10 cellular contexts compared by ENCODE assay signal in genomic region chr5:124660229-124661093, GRCh38.
DNase-seq lines count a peak whose midpoint lies in the region; FAIRE-seq and TF ChIP-seq lines count a peak whose summit lies in the region.
"Had no signal": no experiment of that assay in that cellular context is flagged by ENCODE, and none has a peak within 500 bp of the region (broad histone marks: within the 10 kb centered on the region; RNA-seq: fewer than 3 reads in every experiment).

No MANE protein-coding gene starts in this region.

- H3K36me3 ChIP-seq in HUES64 (ENCODE audit: insufficient read depth, low read length) (no peaks in the 10 kb centered on the region), keratinocyte (ENCODE audit: control insufficient read depth in 2 of 2, extremely low read depth in 1 of 2, insufficient read depth in 2 of 2, low read length in 2 of 2) (no peaks in the 10 kb centered on the region)
- H3K36me3 ChIP-seq: WERI-Rb-1 had no signal

- H3K4me1 ChIP-seq in HUES64 (ENCODE audit: insufficient read depth, low read length) (peaks cover 92% of the 10 kb centered on the region), keratinocyte (ENCODE audit: control insufficient read depth, extremely low read depth, insufficient read depth, low read length) (peaks cover 51% of the 10 kb centered on the region)

- DNase-seq in astrocyte of the cerebellum (ENCODE audit: low read depth) (peak; percentile 89), keratinocyte (ENCODE audit: low read depth, low spot score) (no peak), substantia nigra (lab: John Stamatoyannopoulos, UW) (peak in 2 of 49 donors; percentile 11 to 28), ureter (ENCODE audit: low spot score) (no peak), KG1 (lab: John Stamatoyannopoulos, UW) (no peak), retina (no peak), NCI-H524 treated with DMSO at 0.1 percent for 48 hours (lab: John Stamatoyannopoulos, UW) (no peak)
- DNase-seq: activated naive CD8-positive, alpha-beta T cell treated with anti-CD3 and anti-CD28 coated beads, Interleukin-2, amount 50 U/mL, for 24 hours had no signal

- H2AFZ ChIP-seq in keratinocyte (ENCODE audit: control insufficient read depth, low read length): no peak overlapping the region

- FAIRE-seq in keratinocyte (lab: Jason Lieb, UNC): peak; percentile 60

- H3K9me3 ChIP-seq in HUES64 (ENCODE audit: insufficient read depth, low read depth, low read length): no peaks in the 10 kb centered on the region
- H3K9me3 ChIP-seq in keratinocyte (ENCODE audit: control insufficient read depth, low read depth, low read length): no peaks in the 10 kb centered on the region

- WGBS in HUES64: 54% methylated on average over 6 of the region's 6 CpGs

- peak overlapping the region; percentile 48 for H3K4me2 ChIP-seq in keratinocyte (ENCODE audit: control insufficient read depth, extremely low read depth, insufficient read depth, low read depth, low read length)

- dilution Hi-C loops in keratinocyte (cut with MboI; ENCODE audit: extremely low pct_ligation_motif_present, low sequenced_read_pairs): no loop called here

- in situ Hi-C loops in astrocyte of the cerebellum (cut with HindIII; ENCODE audit: low sequenced_read_pairs): no loop called here

- no peaks in the 10 kb centered on the region for H4K20me1 ChIP-seq in keratinocyte (ENCODE audit: control insufficient read depth, extremely low read depth, insufficient read depth, low read length)

- H3K4me3 ChIP-seq in HUES64 (ENCODE audit: low read length) (peak overlapping the region; percentile 29), astrocyte of the cerebellum (ENCODE audit: low read depth, low read length) (no peak overlapping the region), keratinocyte (ENCODE audit: control insufficient read depth in 2 of 3, extremely low read depth in 1 of 3, insufficient read depth in 2 of 3, low read depth in 1 of 3, low read length in 3 of 3) (no peak overlapping the region)

- no peaks in the 10 kb centered on the region for H3K79me2 ChIP-seq in keratinocyte (ENCODE audit: control insufficient read depth, insufficient read depth, low read length)

- TF ChIP-seq CTCF in astrocyte of the cerebellum (IDR thresholded peaks at IDR 0.05; ENCODE audit: low read depth, low read length, missing control alignments) (peak; percentile 21), keratinocyte (optimal IDR thresholded peaks at IDR 0.05 in 1 of 3, IDR thresholded peaks at IDR 0.05 in 1 of 3, conservative IDR thresholded peaks at IDR 0.05 in 1 of 3; ENCODE audit: extremely low read depth in 1 of 3, insufficient read depth in 2 of 3, low read length in 3 of 3) (no peak)

- peaks cover 3% of the 10 kb centered on the region for H3K9me1 ChIP-seq in keratinocyte (ENCODE audit: control insufficient read depth, extremely low read depth, insufficient read depth, low read length)

- H3K27ac ChIP-seq in HUES64 (ENCODE audit: low read depth, low read length) (peak overlapping the region; percentile 88), keratinocyte (ENCODE audit: control insufficient read depth, insufficient read depth, low read length) (peak overlapping the region; percentile 53), substantia nigra (ENCODE audit: low read depth, low read length, poor library complexity, severe bottlenecking) (peak overlapping the region; percentile 49)

- no peaks in the 10 kb centered on the region for H3K27me3 ChIP-seq in HUES64 (ENCODE audit: insufficient read depth, low read length)
- no peaks in the 10 kb centered on the region for H3K27me3 ChIP-seq in keratinocyte (ENCODE audit: control insufficient read depth, extremely low read depth, insufficient read depth, low read length)

- H3K9ac ChIP-seq in HUES64 (ENCODE audit: low read depth, low read length): peak overlapping the region; percentile 35; the same call in 1 of the 2 replicates
- H3K9ac ChIP-seq in keratinocyte (ENCODE audit: control insufficient read depth, extremely low read depth, insufficient read depth, low read length): no peak overlapping the region
